Comparison of ENCODE assay signal across 20 cellular contexts in the genomic region with DNA sequence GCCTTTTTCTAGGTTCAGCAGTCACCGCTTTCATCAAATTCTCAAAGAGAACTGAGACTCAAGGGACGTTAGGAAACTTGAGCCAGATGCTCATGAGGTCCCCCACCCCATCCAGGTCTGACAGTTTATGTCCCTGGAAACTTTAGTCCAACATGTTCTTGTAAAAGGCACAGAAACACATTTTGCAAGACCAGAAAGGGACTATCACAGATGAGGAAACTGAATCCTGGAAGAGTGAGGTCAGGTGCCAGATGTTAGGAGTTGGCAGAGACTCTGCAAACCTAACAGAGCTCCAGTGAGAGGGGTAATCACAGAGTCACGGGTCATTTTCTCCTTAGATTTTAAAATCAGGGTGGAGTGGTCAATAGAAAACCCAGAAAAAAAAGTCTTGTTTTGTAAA.
DNase-seq lines count a peak whose midpoint lies in the region; ATAC-seq and TF ChIP-seq lines count a peak whose summit lies in the region.
"Had no signal": no experiment of that assay in that cellular context is flagged by ENCODE, and none has a peak within 500 bp of the region (broad histone marks: within the 10 kb centered on the region; RNA-seq: fewer than 3 reads in every experiment).

No MANE protein-coding gene starts in this region.

- intact Hi-C loops in IMR-90 (cut with micrococcal nuclease) = no loop called here

- H3K4me1 ChIP-seq in IMR-90 (ENCODE audit: control insufficient read depth, insufficient read depth, low read length) = no peaks in the 10 kb centered on the region; the same call in 1 of the 2 replicates
- H3K4me1 ChIP-seq: SJCRH30 had no signal

- no peak overlapping the region for H2BK5ac ChIP-seq in IMR-90 (ENCODE audit: low read depth, low read length, poor library complexity, severe bottlenecking)

- no TSS peak for BruUV-seq in IMR-90 (replicated peaks; lab: Mats Ljungman, UMichigan)

- H4K91ac ChIP-seq in IMR-90 (ENCODE audit: insufficient read depth, low read depth, low read length) = no peak overlapping the region

- H3K9me3 ChIP-seq in IMR-90 (ENCODE audit: control insufficient read depth, insufficient read depth, low read length) = no peaks in the 10 kb centered on the region
- H3K9me3 ChIP-seq: SJCRH30 had no signal

- H2AK9ac ChIP-seq in IMR-90 (replicated peaks; ENCODE audit: low read depth, low read length, poor library complexity) = no peak overlapping the region

- TF ChIP-seq RAD21 in IMR-90 (IDR thresholded peaks at IDR 0.05; ENCODE audit: low read length) = no peak

- no peak overlapping the region for H3K4ac ChIP-seq in IMR-90 (ENCODE audit: low read depth, low read length)

- CTCF ChIA-PET in IMR-90 (lab: Yijun Ruan, JAX) = no interaction called here

- no peak overlapping the region for H2BK20ac ChIP-seq in IMR-90 (ENCODE audit: low read depth, low read length)

- no peak overlapping the region for H2BK120ac ChIP-seq in IMR-90 (ENCODE audit: low read depth, low read length)

- no peaks in the 10 kb centered on the region for H3K36me3 ChIP-seq in IMR-90 (ENCODE audit: control insufficient read depth, insufficient read depth, low read length)
- H3K36me3 ChIP-seq: SJCRH30 had no signal

- DNase-seq in DMS 273 (lab: John Stamatoyannopoulos, UW; ENCODE audit: unreplicated experiment) = peak; percentile 73
- peak; percentile 34 for DNase-seq in IMR-90
- peak; percentile 52 for DNase-seq in fibroblast of peridontal ligament (ENCODE audit: extremely low read depth)
- peak; percentile 32 for DNase-seq in left kidney (ENCODE audit: low read depth, low spot score)
- no peak for DNase-seq in COLO668 (lab: John Stamatoyannopoulos, UW; ENCODE audit: unreplicated experiment)
- no peak for DNase-seq in G401 (ENCODE audit: low spot score)
- no peak for DNase-seq in SK-N-DZ (ENCODE audit: low spot score)
- DNase-seq: C1 segment of cervical spinal cord; CD8-positive, alpha-beta memory T cell; DND-41; GOT3; NCI-H1092 treated with DMSO at 0.1 percent for 48 hours; NCI-H2081 treated with DMSO at 0.1 percent for 48 hours; NCI-H82; PC-3; SJCRH30 had no signal

- no peak for TF ChIP-seq POLR2A in IMR-90 (IDR thresholded peaks at IDR 0.05; ENCODE audit: low read depth, low read length)

- H3K79me1 ChIP-seq in IMR-90 (ENCODE audit: low read depth in 1 of 2, low read length in 2 of 2) = no peaks in the 10 kb centered on the region

- ATAC-seq in IMR-90 (ENCODE audit: low read depth) = no peak
- no peak for ATAC-seq in HG03520 (IDR thresholded peaks at IDR 0.05; ENCODE audit: unreplicated experiment)
- ATAC-seq: HCT116, K562, PC-3 had no signal

- H2AK5ac ChIP-seq in IMR-90 (ENCODE audit: low read depth, low read length) = no peak overlapping the region

- no peak overlapping the region for H2AFZ ChIP-seq in IMR-90 (replicated peaks; ENCODE audit: low read length, poor library complexity)

- in situ Hi-C loops in IMR-90 (cut with MboI; ENCODE audit: low sequenced_read_pairs) (no loop called here), G401 (cut with HindIII; ENCODE audit: low sequenced_read_pairs) (no loop called here)

- TF ChIP-seq CTCF in IMR-90 (conservative IDR thresholded peaks at IDR 0.05; ENCODE audit: low read depth, low read length) = no peak

- H4K8ac ChIP-seq in IMR-90 (ENCODE audit: low read depth in 2 of 2, low read length in 2 of 2) = no peak overlapping the region

- H3K9me1 ChIP-seq in IMR-90 (ENCODE audit: insufficient read depth, low read length) = no peaks in the 10 kb centered on the region; the same call in 1 of the 2 replicates

- H3K4me2 ChIP-seq in IMR-90 (ENCODE audit: low read depth, low read length) = no peak overlapping the region

- dilution Hi-C loops in IMR-90 (cut with HindIII; ENCODE audit: low sequenced_read_pairs, unreplicated experiment) = no loop called here

- no peak overlapping the region for H2BK15ac ChIP-seq in IMR-90 (ENCODE audit: low read depth, low read length)

- H3K56ac ChIP-seq in IMR-90 (ENCODE audit: extremely low read depth, insufficient read depth, low read length) = no peak overlapping the region

- H3K27me3 ChIP-seq in IMR-90 (ENCODE audit: control insufficient read depth, insufficient read depth, low read length) = no peaks in the 10 kb centered on the region
- H3K27me3 ChIP-seq: SJCRH30 had no signal

- no peak overlapping the region for H3K14ac ChIP-seq in IMR-90 (replicated peaks; ENCODE audit: low read depth, low read length)

- H3K9ac ChIP-seq in IMR-90 (ENCODE audit: low read depth, low read length) = no peak overlapping the region

- no peak overlapping the region for H3K4me3 ChIP-seq in IMR-90 (ENCODE audit: insufficient read depth, low read depth, low read length)
- H3K4me3 ChIP-seq: K562, SJCRH30 had no signal

- H4K5ac ChIP-seq in IMR-90 (ENCODE audit: low read depth, low read length) = no peak overlapping the region

- no peak overlapping the region for H3K23ac ChIP-seq in IMR-90 (ENCODE audit: low read depth, low read length)

- no peaks in the 10 kb centered on the region for H4K20me1 ChIP-seq in IMR-90 (ENCODE audit: insufficient read depth, low read length)

- no peak overlapping the region for H3K27ac ChIP-seq in IMR-90 (ENCODE audit: insufficient read depth, low read length)
- H3K27ac ChIP-seq: RWPE1, SJCRH30 had no signal

- POLR2A ChIA-PET in IMR-90 (lab: Charles Lee; ENCODE audit: unreplicated experiment) = no interaction called here

- no CpG with 5 or more reads among the region's 3 CpGs for WGBS in IMR-90 (ENCODE audit: extremely low coverage in 2 of 2, insufficient read length in 1 of 2), 2 experiments

- H3K18ac ChIP-seq in IMR-90 (ENCODE audit: low read depth, low read length) = no peak overlapping the region; the same call in 1 of the 2 replicates

TF ChIP-seq in IMR-90, 13 proteins besides CTCF, POLR2A, EP300 and RAD21:
- TF ChIP-seq RCOR1 (IDR thresholded peaks at IDR 0.05; ENCODE audit: insufficient replicate concordance, low read length) = no peak
- TF ChIP-seq BHLHE40 (IDR thresholded peaks at IDR 0.05; ENCODE audit: low read depth, low read length) = no peak
- TF ChIP-seq, protein P1, sequence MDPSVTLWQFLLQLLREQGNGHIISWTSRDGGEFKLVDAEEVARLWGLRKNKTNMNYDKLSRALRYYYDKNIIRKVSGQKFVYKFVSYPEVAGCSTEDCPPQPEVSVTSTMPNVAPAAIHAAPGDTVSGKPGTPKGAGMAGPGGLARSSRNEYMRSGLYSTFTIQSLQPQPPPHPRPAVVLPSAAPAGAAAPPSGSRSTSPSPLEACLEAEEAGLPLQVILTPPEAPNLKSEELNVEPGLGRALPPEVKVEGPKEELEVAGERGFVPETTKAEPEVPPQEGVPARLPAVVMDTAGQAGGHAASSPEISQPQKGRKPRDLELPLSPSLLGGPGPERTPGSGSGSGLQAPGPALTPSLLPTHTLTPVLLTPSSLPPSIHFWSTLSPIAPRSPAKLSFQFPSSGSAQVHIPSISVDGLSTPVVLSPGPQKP (IDR thresholded peaks at IDR 0.05; ENCODE audit: borderline replicate concordance, low read depth, low read length) = no peak
- no peak for TF ChIP-seq FOS (IDR thresholded peaks at IDR 0.05; ENCODE audit: low read depth, low read length)
- TF ChIP-seq, protein P2, sequence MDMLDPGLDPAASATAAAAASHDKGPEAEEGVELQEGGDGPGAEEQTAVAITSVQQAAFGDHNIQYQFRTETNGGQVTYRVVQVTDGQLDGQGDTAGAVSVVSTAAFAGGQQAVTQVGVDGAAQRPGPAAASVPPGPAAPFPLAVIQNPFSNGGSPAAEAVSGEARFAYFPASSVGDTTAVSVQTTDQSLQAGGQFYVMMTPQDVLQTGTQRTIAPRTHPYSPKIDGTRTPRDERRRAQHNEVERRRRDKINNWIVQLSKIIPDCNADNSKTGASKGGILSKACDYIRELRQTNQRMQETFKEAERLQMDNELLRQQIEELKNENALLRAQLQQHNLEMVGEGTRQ (IDR thresholded peaks at IDR 0.05; ENCODE audit: low read depth, low read length) = no peak
- TF ChIP-seq SMC3 (IDR thresholded peaks at IDR 0.05; ENCODE audit: low read depth, low read length) = no peak
- TF ChIP-seq MAZ (IDR thresholded peaks at IDR 0.05; ENCODE audit: borderline replicate concordance, low read depth, low read length) = no peak
- no peak for TF ChIP-seq MAFK (IDR thresholded peaks at IDR 0.05; ENCODE audit: low read depth, low read length)
- TF ChIP-seq MXI1 (IDR thresholded peaks at IDR 0.05; ENCODE audit: borderline replicate concordance, low read depth, low read length) = no peak
- TF ChIP-seq CHD1 (IDR thresholded peaks at IDR 0.05; ENCODE audit: low read depth, low read length) = no peak
- no peak for TF ChIP-seq CEBPB (IDR thresholded peaks at IDR 0.05; ENCODE audit: low read depth, low read length)
- no peak for TF ChIP-seq NFE2L2 (IDR thresholded peaks at IDR 0.05; ENCODE audit: low read depth, low read length)
- no peak for TF ChIP-seq RFX5 (IDR thresholded peaks at IDR 0.05; ENCODE audit: low read depth, low read length)

Comparison
In these comparisons a context has a peak if more than half of its experiments do, and no peak if none do; other contexts are left out.
1. DNase-seq: peak in DMS 273 (single experiment), IMR-90 (single experiment), fibroblast of peridontal ligament (single experiment) and left kidney (single experiment); none in COLO668 (single experiment), G401 (single experiment) and SK-N-DZ (single experiment).